In genomic region chr4:82431831-82432230, GRCh38 we compare ENCODE assay signal across 8 cellular contexts. TPM values are rescaled to one million over a fixed set of nuclear protein-coding genes. Genes with fewer than 3 reads are reported as not detected.
DNase-seq lines count a peak whose midpoint lies in the region; ATAC-seq, FAIRE-seq and TF ChIP-seq lines count a peak whose summit lies in the region.
"Had no signal": no experiment of that assay in that cellular context is flagged by ENCODE, and none has a peak within 500 bp of the region (broad histone marks: within the 10 kb centered on the region; RNA-seq: fewer than 3 reads in every experiment).

No MANE protein-coding gene starts in this region.

- in situ Hi-C loops in GM13976 (cut with MboI; ENCODE audit: low sequenced_read_pairs, unreplicated experiment), result no loop called here

- no peak for FAIRE-seq in frontal cortex (lab: Jason Lieb, UNC)

- H3K9ac ChIP-seq in NT2/D1 (ENCODE audit: insufficient read length, low read depth), result no peak overlapping the region

- H3K4me3 Mint-ChIP-seq in effector memory CD8-positive, alpha-beta T cell, result peak overlapping the region; percentile 100

- H3K4me3 ChIP-seq in GM12864 (ENCODE audit: low read depth, low read length) (peak overlapping the region; percentile 99; the same call in 1 of the 2 replicates), NT2/D1 (ENCODE audit: insufficient read length, low read depth) (peak overlapping the region; percentile 94), neuron (ENCODE audit: low read length) (peak overlapping the region; percentile 91)

- TF ChIP-seq CTCF in GM12864 (IDR thresholded peaks at IDR 0.05; ENCODE audit: low read depth, low read length, missing control alignments) (no peak), GM13976 (IDR thresholded peaks at IDR 0.05; ENCODE audit: borderline replicate concordance, control extremely low read depth, extremely low read depth, insufficient read depth, missing control alignments) (no peak)

- peaks cover 45 to 68% of the 10 kb centered on the region in 2 donors for H3K4me1 Mint-ChIP-seq in effector memory CD8-positive, alpha-beta T cell (ENCODE audit: low read depth in 2 of 2)

- no peaks in the 10 kb centered on the region for H3K9me3 ChIP-seq in NT2/D1 (ENCODE audit: insufficient read depth, low read length)
- peaks cover 6% of the 10 kb centered on the region for H3K9me3 ChIP-seq in neuron (ENCODE audit: low read length)

- no peak overlapping the region for H2AFZ ChIP-seq in neuron (ENCODE audit: low read depth, low read length)

- H3K27me3 ChIP-seq in NT2/D1 (ENCODE audit: insufficient read depth, insufficient read length), result no peaks in the 10 kb centered on the region
- no peaks in the 10 kb centered on the region for H3K27me3 ChIP-seq in neuron (ENCODE audit: insufficient read depth, low read length)

- H3K4me1 ChIP-seq in NT2/D1 (ENCODE audit: insufficient read depth, insufficient read length), result no peaks in the 10 kb centered on the region
- H3K4me1 ChIP-seq in neuron (ENCODE audit: insufficient read depth, low read length), result peaks cover 20% of the 10 kb centered on the region

- peaks cover 59% of the 10 kb centered on the region for H3K36me3 Mint-ChIP-seq in effector memory CD8-positive, alpha-beta T cell (ENCODE audit: insufficient read depth)

- ATAC-seq in effector memory CD8-positive, alpha-beta T cell (replicated peaks), result no peak

- peak overlapping the region in 1 of 2 donors; percentile 99 for H3K27ac Mint-ChIP-seq in effector memory CD8-positive, alpha-beta T cell

- no peaks in the 10 kb centered on the region for H3K9me3 Mint-ChIP-seq in effector memory CD8-positive, alpha-beta T cell

- no peaks in the 10 kb centered on the region for H3K27me3 Mint-ChIP-seq in effector memory CD8-positive, alpha-beta T cell

- no peak for DNase-seq in GM12864 (ENCODE audit: low read depth)
- DNase-seq in NT2/D1 (ENCODE audit: low read depth, low spot score), result no peak
- DNase-seq in effector memory CD8-positive, alpha-beta T cell, result no peak
- DNase-seq in GM13976 (ENCODE audit: low spot score), result no peak
- DNase-seq in frontal cortex (ENCODE audit: low spot score in 2 of 2), result no peak
- DNase-seq in stimulated activated CD4-positive, alpha-beta T cell treated with anti-CD3 and anti-CD28 coated beads, Interleukin-4, amount 100 ng/mL, for 4 hours, result no peak
- DNase-seq: SW 1271 had no signal

- H3K36me3 ChIP-seq in NT2/D1 (ENCODE audit: insufficient read depth, insufficient read length, low read length) (peaks cover 53% of the 10 kb centered on the region), neuron (ENCODE audit: insufficient read depth, low read length) (peaks cover 47% of the 10 kb centered on the region)

RNA-seq across cellular contexts. Expression of gene ENOPH1, which starts 1.4 kb away (rescaled TPM):
- total RNA-seq in frontal cortex, result 108 TPM

RNA-seq across cellular contexts. Expression of gene HNRNPDL, which starts 1.6 kb away (rescaled TPM):
- total RNA-seq in frontal cortex, result 314 TPM

RNA-seq across cellular contexts. Expression of gene HNRNPD, which starts 58.0 kb away (rescaled TPM):
- 49.3 TPM for total RNA-seq in frontal cortex
